Comparison of ENCODE assay signal across 9 cellular contexts in genomic region chr11:118688338-118688737, GRCh38. TPM values are rescaled to one million over a fixed set of nuclear protein-coding genes. Genes with fewer than 3 reads are reported as not detected.
DNase-seq lines count a peak whose midpoint lies in the region; ATAC-seq and TF ChIP-seq lines count a peak whose summit lies in the region.
"Not testable (repeated sequence)": the region's sequence is repeated elsewhere in the genome, so short reads cannot be mapped to it uniquely, and the experiment has no call there.
"Had no signal": no experiment of that assay in that cellular context is flagged by ENCODE, and none has a peak within 500 bp of the region (broad histone marks: within the 10 kb centered on the region; RNA-seq: fewer than 3 reads in every experiment).

No MANE protein-coding gene starts in this region.

- H3K9me3 ChIP-seq in CD4-positive, alpha-beta T cell (ENCODE audit: control insufficient read depth, low read length); naive thymus-derived CD4-positive, alpha-beta T cell (ENCODE audit: control insufficient read depth in 2 of 3, low read length in 3 of 3); prostate gland: not testable (repeated sequence)

- CTCF ChIA-PET in CD4-positive, alpha-beta T cell (lab: Charles Lee): interaction anchor here (2.6 kb wide), 1 partner anchor 102 kb away, joined by 14 read pairs; the partner anchor contains the start of gene DDX6
- CTCF ChIA-PET in activated naive CD4-positive, alpha-beta T cell treated with anti-CD3 and anti-CD28 coated beads for 36 hours (lab: Charles Lee): interaction anchor here (0.7 to 5.6 kb wide), 11 partner anchors 9 to 634 kb away, joined by 3 to 49 read pairs (median 4); partner anchors contain the start of gene UPK2
- CTCF ChIA-PET in naive thymus-derived CD4-positive, alpha-beta T cell (lab: Charles Lee): interaction anchor here (0.6 to 4.7 kb wide), 8 partner anchors 17 to 206 kb away, joined by 3 to 47 read pairs (median 10); partner anchors contain the start of gene DDX6

- not testable (repeated sequence) for ATAC-seq in CD4-positive, alpha-beta T cell (ENCODE audit: poor library complexity); naive thymus-derived CD4-positive, alpha-beta T cell

- H3K4me1 Mint-ChIP-seq in CD4-positive, alpha-beta T cell (ENCODE audit: low read depth): peaks cover 48% of the 10 kb centered on the region
- peaks cover 34% of the 10 kb centered on the region for H3K4me1 Mint-ChIP-seq in activated naive CD4-positive, alpha-beta T cell treated with anti-CD3 and anti-CD28 coated beads for 36 hours (ENCODE audit: low read depth)
- H3K4me1 Mint-ChIP-seq in brain: peaks cover 25% of the 10 kb centered on the region
- H3K4me1 Mint-ChIP-seq in naive thymus-derived CD4-positive, alpha-beta T cell: peaks cover 30 to 46% (median 36%) of the 10 kb centered on the region in 7 donors

- H3K27ac Mint-ChIP-seq in CD4-positive, alpha-beta T cell; activated naive CD4-positive, alpha-beta T cell treated with anti-CD3 and anti-CD28 coated beads for 36 hours: not testable (repeated sequence)
- H3K27ac Mint-ChIP-seq in brain: peak overlapping the region in 4 of 5 experiments; percentile 56 to 85 (median 74)
- peak overlapping the region in 6 of 9 donors; percentile 30 to 74 (median 47) for H3K27ac Mint-ChIP-seq in naive thymus-derived CD4-positive, alpha-beta T cell

- not testable (repeated sequence) for TF ChIP-seq CTCF in CD4-positive, alpha-beta T cell (IDR thresholded peaks at IDR 0.05); brain (conservative IDR thresholded peaks at IDR 0.05); prostate gland (IDR thresholded peaks at IDR 0.05)

- H3K27ac ChIP-seq in CD4-positive, alpha-beta T cell (ENCODE audit: low read depth, low read length); naive thymus-derived CD4-positive, alpha-beta T cell (ENCODE audit: low read depth, low read length); prostate gland: not testable (repeated sequence)

- in situ Hi-C loops in SK-MEL-5 (cut with HindIII; ENCODE audit: low pct_unique_long_range_greater_than_20kb, low sequenced_read_pairs): not testable (repeated sequence)

- not testable (repeated sequence) for TF ChIP-seq POLR2A in prostate gland (IDR thresholded peaks at IDR 0.05)

- H3K27me3 Mint-ChIP-seq in CD4-positive, alpha-beta T cell; activated naive CD4-positive, alpha-beta T cell treated with anti-CD3 and anti-CD28 coated beads for 36 hours (ENCODE audit: low read depth): not testable (repeated sequence)
- H3K27me3 Mint-ChIP-seq in brain: peaks cover 13% of the 10 kb centered on the region
- peaks cover 0 to 31% (median 0%) of the 10 kb centered on the region in 5 donors for H3K27me3 Mint-ChIP-seq in naive thymus-derived CD4-positive, alpha-beta T cell

- peak overlapping the region; percentile 55 for H3K4me3 Mint-ChIP-seq in CD4-positive, alpha-beta T cell
- not testable (repeated sequence) for H3K4me3 Mint-ChIP-seq in activated naive CD4-positive, alpha-beta T cell treated with anti-CD3 and anti-CD28 coated beads for 36 hours; brain
- peak overlapping the region in 7 of 10 donors; percentile 4 to 63 (median 28) for H3K4me3 Mint-ChIP-seq in naive thymus-derived CD4-positive, alpha-beta T cell

- peaks cover 30% of the 10 kb centered on the region in 2 donors for H3K4me1 ChIP-seq in naive thymus-derived CD4-positive, alpha-beta T cell (ENCODE audit: control insufficient read depth in 2 of 2, insufficient read depth in 2 of 2, low read length in 2 of 2)
- H3K4me1 ChIP-seq in prostate gland (replicated peaks): not testable (repeated sequence)

- not testable (repeated sequence) for H3K36me3 ChIP-seq in naive thymus-derived CD4-positive, alpha-beta T cell (ENCODE audit: control insufficient read depth in 2 of 3, insufficient read depth in 3 of 3, low read length in 3 of 3); prostate gland

- H3K9me3 Mint-ChIP-seq in CD4-positive, alpha-beta T cell; activated naive CD4-positive, alpha-beta T cell treated with anti-CD3 and anti-CD28 coated beads for 36 hours; naive thymus-derived CD4-positive, alpha-beta T cell: not testable (repeated sequence)
- peaks cover 0 to 11% (median 0%) of the 10 kb centered on the region in 5 experiments for H3K9me3 Mint-ChIP-seq in brain

- WGBS in prostate gland: 52% methylated on average over 10 of the region's 10 CpGs

- DNase-seq in CD4-positive, alpha-beta T cell: peak in 1 of 10 experiments; percentile 30
- DNase-seq in SK-MEL-5 (ENCODE audit: low read depth, low spot score) (peak; percentile 32), prostate gland (ENCODE audit: low spot score) (peak; percentile 16)
- peak; percentile 21 for DNase-seq in activated CD4-positive, alpha-beta T cell treated with anti-CD3 and anti-CD28 coated beads for 48 hours
- peak; percentile 47 for DNase-seq in activated naive CD4-positive, alpha-beta T cell treated with anti-CD3 and anti-CD28 coated beads for 36 hours
- peak in 6 of 9 donors; percentile 27 to 52 (median 43) for DNase-seq in naive thymus-derived CD4-positive, alpha-beta T cell

- intact Hi-C loops in CD4-positive, alpha-beta T cell (cut with DNase I, micrococcal nuclease): loop anchor here in 1 of 2 experiments (5.0 kb wide), 1 partner anchor 209 kb away; no protein-coding TSS in a partner anchor
- intact Hi-C loops in activated naive CD4-positive, alpha-beta T cell treated with anti-CD3 and anti-CD28 coated beads for 36 hours (cut with micrococcal nuclease); prostate gland (cut with DNase I): not testable (repeated sequence)
- intact Hi-C loops in naive thymus-derived CD4-positive, alpha-beta T cell (cut with micrococcal nuclease): loop anchor here in 1 of 2 donors (2.0 kb wide), 1 partner anchor 30 kb away; no protein-coding TSS in a partner anchor

- not testable (repeated sequence) for H3K4me3 ChIP-seq in naive thymus-derived CD4-positive, alpha-beta T cell (ENCODE audit: low read length); prostate gland

- not testable (repeated sequence) for H3K36me3 Mint-ChIP-seq in CD4-positive, alpha-beta T cell (ENCODE audit: low read depth); activated naive CD4-positive, alpha-beta T cell treated with anti-CD3 and anti-CD28 coated beads for 36 hours (ENCODE audit: low read depth); brain; naive thymus-derived CD4-positive, alpha-beta T cell

- not testable (repeated sequence) for H3K27me3 ChIP-seq in CD4-positive, alpha-beta T cell (ENCODE audit: control insufficient read depth, insufficient read depth, low read length); naive thymus-derived CD4-positive, alpha-beta T cell (ENCODE audit: control insufficient read depth in 2 of 2, insufficient read depth in 2 of 2, low read length in 2 of 2); prostate gland (replicated peaks; ENCODE audit: insufficient read depth)

- POLR2A ChIA-PET in CD4-positive, alpha-beta T cell (lab: Charles Lee): interaction anchor here (0.8 to 1.0 kb wide), 2 partner anchors 11 to 103 kb away, joined by 3 read pairs; partner anchors contain the start of gene DDX6
- POLR2A ChIA-PET in naive thymus-derived CD4-positive, alpha-beta T cell (lab: Charles Lee): interaction anchor here (0.7 to 11.3 kb wide), 5 partner anchors 19 to 884 kb away, joined by 3 to 100 read pairs (median 5); no protein-coding TSS in a partner anchor

RNA-seq across cellular contexts. Expression of gene TREH, which starts 8.9 kb away (rescaled TPM):
- total RNA-seq in CD4-positive, alpha-beta T cell: not detected
- 0.03 and 0.13 TPM in 2 replicates for total RNA-seq in SK-MEL-5 (2014; rRNA removed; shearing (Covaris generic))
- not detected in 2 replicates for polyA plus RNA-seq in SK-MEL-5 (2015; cell fraction: cytosol; rRNA removed)
- not detected in 2 replicates for polyA plus RNA-seq in SK-MEL-5 (2015; cell fraction: nucleus; rRNA removed)
- not detected for total RNA-seq in activated naive CD4-positive, alpha-beta T cell treated with anti-CD3 and anti-CD28 coated beads for 36 hours
- polyA plus RNA-seq in brain (ENCODE audit: insufficient read depth, low read depth, low replicate concordance): not detected
- total RNA-seq in naive thymus-derived CD4-positive, alpha-beta T cell: not detected
- not detected for polyA plus RNA-seq in naive thymus-derived CD4-positive, alpha-beta T cell
- total RNA-seq in prostate gland: 1 to 10 TPM in 1 of 2 donors, not detected in 1; 2.4 TPM
- total RNA-seq: A673, H4 had no signal
